Comparison of ENCODE assay signal across 20 cellular contexts in genomic region chr2:122194546-122194945, GRCh38.
"Had no signal": no experiment of that assay in that cellular context is flagged by ENCODE, and none has a peak within 500 bp of the region (broad histone marks: within the 10 kb centered on the region; RNA-seq: fewer than 3 reads in every experiment).

No MANE protein-coding gene starts in this region.

- H3K4me3 ChIP-seq: hepatocyte, lung, pancreas, right lobe of liver, suprapubic skin, transverse colon, vagina had no signal

- H3K79me2 ChIP-seq: hepatocyte had no signal

- DNase-seq: activated CD4-positive, alpha-beta T cell treated with anti-CD3 and anti-CD28 coated beads, Interleukin-2, amount 50 U/mL, for 48 hours; activated CD4-positive, CD25-positive, alpha-beta regulatory T cell treated with anti-CD3 and anti-CD28 coated beads, Interleukin-2, amount 50 U/mL, for 72 hours; activated T-cell treated with anti-CD3 and anti-CD28 coated beads for 4 hours; effector memory CD8-positive, alpha-beta T cell; foreskin fibroblast; islet precursor cell; pancreas; right lobe of liver; small intestine; stimulated activated CD4-positive, alpha-beta T cell treated with anti-CD3 and anti-CD28 coated beads, Interleukin-15, amount 100 ng/mL, for 24 hours; stimulated activated CD4-positive, alpha-beta T cell treated with anti-CD3 and anti-CD28 coated beads, Interleukin-2, amount 100 ng/mL, for 48 hours; transverse colon had no signal

- H2AFZ ChIP-seq: hepatocyte had no signal

- H3K4me2 ChIP-seq: hepatocyte had no signal

- H3K27ac ChIP-seq: hepatocyte, neutrophil, pancreas, right lobe of liver, suprapubic skin, transverse colon, vagina, VCaP had no signal

- ATAC-seq: effector memory CD8-positive, alpha-beta T cell; left lobe of liver; natural killer cell treated with Interleukin-12 subunit alpha and Interleukin-12 subunit beta and Interleukin-15 and Interleukin-18, amount 100 ng/mL, for 72 hours; pancreas; right lobe of liver had no signal

- H3K27me3 ChIP-seq: hepatocyte, neutrophil, pancreas, right lobe of liver, suprapubic skin, transverse colon, vagina had no signal

- H3K9me3 ChIP-seq: neutrophil, pancreas, right lobe of liver, suprapubic skin, transverse colon, vagina had no signal

- H3K36me3 ChIP-seq: neutrophil, pancreas, right lobe of liver, suprapubic skin, transverse colon, vagina had no signal

- H3K4me1 ChIP-seq: pancreas, right lobe of liver, suprapubic skin, transverse colon, vagina had no signal
